8 cellular contexts compared by ENCODE assay signal in genomic region chr6:30060982-30061765, GRCh38. TPM values are rescaled to one million over a fixed set of nuclear protein-coding genes. Genes with fewer than 3 reads are reported as not detected.
DNase-seq lines count a peak whose midpoint lies in the region; ATAC-seq and TF ChIP-seq lines count a peak whose summit lies in the region.

Gene POLR1H, plus strand, starts transcription at chr6:30061265. Its CDS starts 260 bp downstream, at chr6:30061525.

- H3K27ac ChIP-seq in KMS-11, result peak within 1 kb of the TSS; percentile 56
- H3K27ac ChIP-seq in Peyer's patch, result peak within 1 kb of the TSS; percentile 90 to 94 (median 90)
- H3K27ac ChIP-seq in esophagus (ENCODE audit: low read depth in 2 of 2, low read length in 1 of 2), result peak within 1 kb of the TSS; percentile 92 to 96
- peak within 1 kb of the TSS; percentile 93 for H3K27ac ChIP-seq in muscle layer of colon (ENCODE audit: low read depth, low read length)

- H3K9me3 ChIP-seq in Peyer's patch, result peaks cover 0 to 3% (median 0%) of the 10 kb centered on the region in 4 donors
- no peaks in the 10 kb centered on the region for H3K9me3 ChIP-seq in esophagus (ENCODE audit: control insufficient read depth in 2 of 2, insufficient read depth in 1 of 2, low read depth in 1 of 2, low read length in 1 of 2)
- no peaks in the 10 kb centered on the region for H3K9me3 ChIP-seq in muscle layer of colon (ENCODE audit: low read length)

- peaks cover 22% of the 10 kb centered on the region; the same call in 1 of the 2 replicates for H3K79me2 ChIP-seq in KMS-11 (ENCODE audit: insufficient read depth, low read depth)

- H3K36me3 ChIP-seq in KMS-11 (ENCODE audit: insufficient read depth), result no peaks in the 10 kb centered on the region
- peaks cover 0 to 19% (median 0%) of the 10 kb centered on the region in 3 donors for H3K36me3 ChIP-seq in Peyer's patch
- H3K36me3 ChIP-seq in esophagus (ENCODE audit: control insufficient read depth in 2 of 2, insufficient read depth in 2 of 2, low read length in 1 of 2), result no peaks in the 10 kb centered on the region
- peaks cover 8% of the 10 kb centered on the region for H3K36me3 ChIP-seq in muscle layer of colon (ENCODE audit: insufficient read depth, low read length)

- H3K4me3 ChIP-seq in KMS-11 (IDR thresholded peaks at IDR 0.05; ENCODE audit: insufficient read depth, low read depth, low read length) (peak within 1 kb of the TSS; percentile 60), Peyer's patch (peak within 1 kb of the TSS; percentile 51 to 90 (median 74)), esophagus (ENCODE audit: low read depth in 1 of 2, low read length in 2 of 2) (peak within 1 kb of the TSS; percentile 77 to 98), muscle layer of colon (ENCODE audit: low read depth in 1 of 2, low read length in 2 of 2) (peak within 1 kb of the TSS; percentile 78 to 100)

- H4K20me1 ChIP-seq in KMS-11 (ENCODE audit: insufficient read depth), result no peaks in the 10 kb centered on the region

- H2AFZ ChIP-seq in KMS-11 (ENCODE audit: low read depth), result peak within 1 kb of the TSS; percentile 93

- H3K9ac ChIP-seq in KMS-11, result peak within 1 kb of the TSS; percentile 86
- H3K9ac ChIP-seq in muscle layer of colon (ENCODE audit: low read length), result peak within 1 kb of the TSS; percentile 98

- TF ChIP-seq POLR2A in Peyer's patch (IDR thresholded peaks at IDR 0.05), result peak; percentile 94 to 97

- H3K27me3 ChIP-seq in KMS-11 (ENCODE audit: insufficient read depth, low read depth), result no peaks in the 10 kb centered on the region
- H3K27me3 ChIP-seq in Peyer's patch, result no peaks in the 10 kb centered on the region
- H3K27me3 ChIP-seq in esophagus (ENCODE audit: control insufficient read depth in 1 of 2, insufficient read depth in 2 of 2, low read length in 2 of 2), result no peaks in the 10 kb centered on the region
- no peaks in the 10 kb centered on the region for H3K27me3 ChIP-seq in muscle layer of colon (ENCODE audit: control insufficient read depth in 1 of 2, insufficient read depth in 2 of 2, low read length in 2 of 2)

- ATAC-seq in GM21717 (IDR thresholded peaks at IDR 0.05; ENCODE audit: unreplicated experiment), result peak; percentile 82

- DNase-seq in DMS153 (lab: John Stamatoyannopoulos, UW), result peak; percentile 92
- DNase-seq in Peyer's patch, result peak; percentile 87 to 97 (median 92)
- peak; percentile 87 to 88 for DNase-seq in activated T-cell treated with anti-CD3 and anti-CD28 coated beads, Interleukin-2, amount 50 U/mL, for 48 hours
- DNase-seq in stimulated activated CD8-positive, alpha-beta memory T cell treated with anti-CD3 and anti-CD28 coated beads, Interleukin-7, amount 100 ng/mL, for 24 hours (ENCODE audit: low read depth), result peak; percentile 66

- WGBS in esophagus, 2 donors, result 0 to 1% methylated on average over 50 of the region's 50 CpGs

- peak within 1 kb of the TSS; percentile 73 for H3K4me2 ChIP-seq in KMS-11

- TF ChIP-seq CTCF in KMS-11 (conservative IDR thresholded peaks at IDR 0.05; ENCODE audit: low read depth, low read length), result no peak
- peak in 1 of 6 experiments; percentile 23 for TF ChIP-seq CTCF in Peyer's patch (IDR thresholded peaks at IDR 0.05)

- H3K4me1 ChIP-seq in KMS-11 (ENCODE audit: low read depth, poor library complexity, severe bottlenecking) (peaks cover 23% of the 10 kb centered on the region), Peyer's patch (peaks cover 0 to 17% (median 5%) of the 10 kb centered on the region in 4 donors), esophagus (ENCODE audit: control insufficient read depth in 2 of 2, insufficient read depth in 2 of 2, low read length in 1 of 2) (no peaks in the 10 kb centered on the region), muscle layer of colon (ENCODE audit: insufficient read depth, low read length) (peaks cover 21% of the 10 kb centered on the region)

RNA-seq across cellular contexts. Expression of gene POLR1H, which starts in this region (rescaled TPM):
- 10 to 100 TPM; 22.8 to 33.8 (median 27.5) TPM for total RNA-seq in Peyer's patch
- 10 to 100 TPM; 22.6 to 48.0 TPM for polyA plus RNA-seq in esophagus

Comparison
In these comparisons a context has a peak if more than half of its experiments do, and no peak if none do; other contexts are left out.
1. Peak in every context shown above with its lines: DNase-seq, ATAC-seq, H3K4me3 ChIP-seq and H3K27ac ChIP-seq.